In genomic region chr22:22342697-22343602, GRCh38 we compare ENCODE assay signal across 8 cellular contexts.
A peak's percentile ranks its signal among the peaks of the same experiment; 100 is the strongest.
DNase-seq lines count a peak whose midpoint lies in the region; ATAC-seq and TF ChIP-seq lines count a peak whose summit lies in the region.

No MANE protein-coding gene starts in this region.

- no peaks in the 10 kb centered on the region for H3K36me3 ChIP-seq in effector memory CD4-positive, alpha-beta T cell (ENCODE audit: control insufficient read depth, insufficient read depth, low read length)
- no peaks in the 10 kb centered on the region for H3K36me3 ChIP-seq in thyroid gland

- TF ChIP-seq POLR2A in thyroid gland (IDR thresholded peaks at IDR 0.05) = no peak

- no peak overlapping the region for H3K4me3 ChIP-seq in effector memory CD4-positive, alpha-beta T cell (ENCODE audit: insufficient read depth, low read depth, low read length, poor library complexity, severe bottlenecking)
- no peak overlapping the region for H3K4me3 ChIP-seq in thyroid gland (replicated peaks in 1 of 3)

- H3K9me3 ChIP-seq in effector memory CD4-positive, alpha-beta T cell (ENCODE audit: control insufficient read depth, low read length) = no peaks in the 10 kb centered on the region
- H3K9me3 ChIP-seq in thyroid gland = no peaks in the 10 kb centered on the region

- H3K36me3 Mint-ChIP-seq in naive thymus-derived CD8-positive, alpha-beta T cell = no peaks in the 10 kb centered on the region

- no peaks in the 10 kb centered on the region for H3K4me1 ChIP-seq in effector memory CD4-positive, alpha-beta T cell (ENCODE audit: control insufficient read depth, insufficient read depth, low read length, poor library complexity, severe bottlenecking)
- peaks cover 0 to 6% of the 10 kb centered on the region in 2 donors for H3K4me1 ChIP-seq in thyroid gland

- peak; percentile 59 to 80 (median 70) for DNase-seq in NCI-H1417 (lab: John Stamatoyannopoulos, UW)
- DNase-seq in NCI-H1417 treated with DMSO at 0.1 percent for 48 hours (lab: John Stamatoyannopoulos, UW) = no peak
- peak; percentile 38 for DNase-seq in NCI-H2171 (lab: John Stamatoyannopoulos, UW)
- DNase-seq in activated CD4-positive, alpha-beta T cell treated with anti-CD3 and anti-CD28 coated beads, Interleukin-2, amount 50 U/mL, for 48 hours = peak; percentile 76 to 82
- DNase-seq in effector memory CD4-positive, alpha-beta T cell = peak; percentile 5 to 29 (median 17)
- DNase-seq in naive thymus-derived CD8-positive, alpha-beta T cell = peak; percentile 23 to 77 (median 50)
- DNase-seq in thyroid gland = peak; percentile 87 to 95
- DNase-seq in cortex of kidney (lab: John Stamatoyannopoulos, UW) = no peak

- peak; percentile 67 to 70 for ATAC-seq in naive thymus-derived CD8-positive, alpha-beta T cell

- intact Hi-C loops in thyroid gland (cut with DNase I) = no loop called here

- 57 to 61% methylated on average over 6 to 7 of the region's 8 CpGs for WGBS in thyroid gland, 2 donors

- peaks cover 2 to 23% (median 7%) of the 10 kb centered on the region in 5 donors for H3K27me3 Mint-ChIP-seq in naive thymus-derived CD8-positive, alpha-beta T cell

- peaks cover under 1 to 9% (median 2%) of the 10 kb centered on the region in 4 donors for H3K4me1 Mint-ChIP-seq in naive thymus-derived CD8-positive, alpha-beta T cell

- H3K27ac Mint-ChIP-seq in naive thymus-derived CD8-positive, alpha-beta T cell = no peak overlapping the region

- peaks cover 4% of the 10 kb centered on the region for H3K27me3 ChIP-seq in effector memory CD4-positive, alpha-beta T cell (replicated peaks; ENCODE audit: control insufficient read depth, insufficient read depth, low read length, poor library complexity, severe bottlenecking)
- no peaks in the 10 kb centered on the region for H3K27me3 ChIP-seq in thyroid gland

- H3K9me3 Mint-ChIP-seq in naive thymus-derived CD8-positive, alpha-beta T cell = no peaks in the 10 kb centered on the region

- POLR2A ChIA-PET in naive thymus-derived CD8-positive, alpha-beta T cell (lab: Charles Lee) = no interaction called here

- H3K4me3 Mint-ChIP-seq in naive thymus-derived CD8-positive, alpha-beta T cell = no peak overlapping the region

- TF ChIP-seq CTCF in thyroid gland (IDR thresholded peaks at IDR 0.05) = peak; percentile 74 to 96 (median 84)

- H3K27ac ChIP-seq in effector memory CD4-positive, alpha-beta T cell (ENCODE audit: insufficient read depth, low read length, poor library complexity, severe bottlenecking) = no peak overlapping the region
- no peak overlapping the region for H3K27ac ChIP-seq in thyroid gland

Comparison
In these comparisons a context has a peak if more than half of its experiments do, and no peak if none do; other contexts are left out.
1. DNase-seq: peak in NCI-H1417 (3 of 3), NCI-H2171 (single experiment), activated CD4-positive, alpha-beta T cell treated with anti-CD3 and anti-CD28 coated beads, Interleukin-2, amount 50 U/mL, for 48 hours (2 of 2), effector memory CD4-positive, alpha-beta T cell (3 of 3), naive thymus-derived CD8-positive, alpha-beta T cell (10 of 10) and thyroid gland (2 of 2); none in NCI-H1417 treated with DMSO at 0.1 percent for 48 hours (single experiment) and cortex of kidney (single experiment).